Comparison of ENCODE assay signal across 1 cellular context in genomic region chr18:11149441-11150270, GRCh38.
TF ChIP-seq lines count a peak whose summit lies in the region.

Gene PIEZO2 (minus strand): TSS chr18:11149569. CDS start chr18:11148588, 981 bp downstream.

TF ChIP-seq in HepG2, 621 proteins besides CTCF, POLR2A, EP300 and RAD21 (continued from another document and continues in another):
- TF ChIP-seq NFAT5 (CRISPR knock-in tag; IDR thresholded peaks at IDR 0.05) (no peak), HNRNPLL (IDR thresholded peaks at IDR 0.05; ENCODE audit: low read depth, low read length, poor library complexity, severe bottlenecking) (peak; percentile 54), ONECUT2 (CRISPR knock-in tag; IDR thresholded peaks at IDR 0.05) (no peak), EED (CRISPR knock-in tag; IDR thresholded peaks at IDR 0.05) (no peak), TBP (CRISPR knock-in tag; IDR thresholded peaks at IDR 0.05) (no peak), SP2 (CRISPR knock-in tag; IDR thresholded peaks at IDR 0.05) (peak; percentile 88), ZNF547 (CRISPR knock-in tag; IDR thresholded peaks at IDR 0.05) (peak; percentile 43; the same call in 1 of the 2 replicates), ZBTB1 (CRISPR knock-in tag; IDR thresholded peaks at IDR 0.05; ENCODE audit: borderline replicate concordance) (no peak), ZNF331 (CRISPR knock-in tag; IDR thresholded peaks at IDR 0.05) (peak; percentile 45; the same call in 1 of the 2 replicates), CEBPB (IDR thresholded peaks at IDR 0.05; ENCODE audit: borderline replicate concordance, low read depth, low read length) (no peak), XBP1 (CRISPR knock-in tag; IDR thresholded peaks at IDR 0.05) (no peak), ZFP91 (CRISPR knock-in tag; IDR thresholded peaks at IDR 0.05; ENCODE audit: borderline replicate concordance) (peak; percentile 71; the same call in 1 of the 2 replicates), ZNF292 (CRISPR knock-in tag; IDR thresholded peaks at IDR 0.05; ENCODE audit: borderline replicate concordance, low read depth) (no peak), MBD4 (IDR thresholded peaks at IDR 0.05; ENCODE audit: borderline replicate concordance, low read length) (no peak), RNF219 (CRISPR knock-in tag; IDR thresholded peaks at IDR 0.05) (no peak), NCOA1 (CRISPR knock-in tag; IDR thresholded peaks at IDR 0.05) (peak; percentile 35; the same call in 1 of the 2 replicates), ZNF563 (CRISPR knock-in tag; IDR thresholded peaks at IDR 0.05) (peak; percentile 77; the same call in 1 of the 2 replicates), ZNF556 (CRISPR knock-in tag; IDR thresholded peaks at IDR 0.05; ENCODE audit: borderline replicate concordance) (peak; percentile 28; the same call in 1 of the 2 replicates), HDAC1 (CRISPR knock-in tag; IDR thresholded peaks at IDR 0.05) (no peak), NFATC3 (CRISPR knock-in tag; IDR thresholded peaks at IDR 0.05) (no peak), ZNF790 (CRISPR knock-in tag; IDR thresholded peaks at IDR 0.05; ENCODE audit: borderline replicate concordance) (no peak), ZNF724P (CRISPR knock-in tag; IDR thresholded peaks at IDR 0.05; ENCODE audit: borderline replicate concordance) (no peak), ZNF143 (CRISPR knock-in tag; IDR thresholded peaks at IDR 0.05) (0 out of 2 replicates have a peak, but pooled peaks have one; percentile 41), POLR2G (IDR thresholded peaks at IDR 0.05; ENCODE audit: low read depth, low read length) (peak; percentile 61; the same call in 1 of the 2 replicates), ZNF207 (IDR thresholded peaks at IDR 0.05; ENCODE audit: borderline replicate concordance) (no peak), ZNF607 (CRISPR knock-in tag; IDR thresholded peaks at IDR 0.05; ENCODE audit: borderline replicate concordance) (no peak; the same call in 1 of the 2 replicates), ZBTB21 (CRISPR knock-in tag; IDR thresholded peaks at IDR 0.05) (no peak), ZSCAN12 (CRISPR knock-in tag; IDR thresholded peaks at IDR 0.05) (peak; percentile 93; the same call in 1 of the 2 replicates), SOX6 (IDR thresholded peaks at IDR 0.05) (no peak), SOX6 (CRISPR knock-in tag; IDR thresholded peaks at IDR 0.05) (no peak), ASH2L (IDR thresholded peaks at IDR 0.05; ENCODE audit: insufficient read length, low read depth, low read length) (no peak), RARA (CRISPR knock-in tag; IDR thresholded peaks at IDR 0.05) (no peak), ZNF496 (CRISPR knock-in tag; IDR thresholded peaks at IDR 0.05; ENCODE audit: insufficient replicate concordance) (no peak), FOXP4 (CRISPR knock-in tag; IDR thresholded peaks at IDR 0.05) (peak; percentile 40), ZNF839 (CRISPR knock-in tag; IDR thresholded peaks at IDR 0.05; ENCODE audit: borderline replicate concordance) (no peak), ZNF101 (CRISPR knock-in tag; IDR thresholded peaks at IDR 0.05; ENCODE audit: borderline replicate concordance, low read depth) (no peak), ZNF557 (CRISPR knock-in tag; IDR thresholded peaks at IDR 0.05) (no peak), BATF2 (CRISPR knock-in tag; IDR thresholded peaks at IDR 0.05) (peak; percentile 63), CC2D1A (CRISPR knock-in tag; IDR thresholded peaks at IDR 0.05) (no peak), FOSL1 (CRISPR knock-in tag; IDR thresholded peaks at IDR 0.05; ENCODE audit: borderline replicate concordance) (peak; percentile 6; the same call in 1 of the 2 replicates), ZSCAN25 (CRISPR knock-in tag; IDR thresholded peaks at IDR 0.05) (no peak), FOXO1 (CRISPR knock-in tag; IDR thresholded peaks at IDR 0.05) (no peak), ZKSCAN8 (CRISPR knock-in tag; IDR thresholded peaks at IDR 0.05; ENCODE audit: borderline replicate concordance) (no peak), E2F1 (CRISPR knock-in tag; IDR thresholded peaks at IDR 0.05) (peak; percentile 72), ZNF773 (CRISPR knock-in tag; IDR thresholded peaks at IDR 0.05; ENCODE audit: borderline replicate concordance) (peak; percentile 71), MTA1 (CRISPR knock-in tag; IDR thresholded peaks at IDR 0.05; ENCODE audit: borderline replicate concordance) (no peak), HMGXB4 (CRISPR knock-in tag; IDR thresholded peaks at IDR 0.05; ENCODE audit: borderline replicate concordance in 1 of 2, low read depth in 1 of 2) (peak; percentile 37 to 43; a peak in 1 of 4 replicates), TAF1 (CRISPR knock-in tag; IDR thresholded peaks at IDR 0.05) (no peak; the same call in 1 of the 2 replicates), ZNF891 (CRISPR knock-in tag; IDR thresholded peaks at IDR 0.05) (no peak), NFYB (CRISPR knock-in tag; IDR thresholded peaks at IDR 0.05) (peak; percentile 82), SMARCE1 (IDR thresholded peaks at IDR 0.05; ENCODE audit: borderline replicate concordance) (no peak), ZNF484 (CRISPR knock-in tag; IDR thresholded peaks at IDR 0.05; ENCODE audit: borderline replicate concordance, low read depth) (no peak), CBX5 (CRISPR knock-in tag; IDR thresholded peaks at IDR 0.05; ENCODE audit: borderline replicate concordance) (no peak)
